Comparison of ENCODE assay signal across 8 cellular contexts in genomic region chr10:56622335-56622973, GRCh38.
DNase-seq lines count a peak whose midpoint lies in the region; ATAC-seq and TF ChIP-seq lines count a peak whose summit lies in the region.

No MANE protein-coding gene starts in this region.

- intact Hi-C loops in head of caudate nucleus (cut with DNase I), result no loop called here

- peaks cover 5 to 6% of the 10 kb centered on the region in 2 donors for H3K9me3 Mint-ChIP-seq in effector memory CD8-positive, alpha-beta T cell

- peak overlapping the region; percentile 6 to 56 for H3K4me3 Mint-ChIP-seq in effector memory CD8-positive, alpha-beta T cell

- no peaks in the 10 kb centered on the region for H3K27me3 Mint-ChIP-seq in effector memory CD8-positive, alpha-beta T cell

- DNase-seq in GM13976 (ENCODE audit: low spot score), result peak; percentile 18
- DNase-seq in effector memory CD8-positive, alpha-beta T cell, result no peak
- DNase-seq in amygdala (lab: John Stamatoyannopoulos, UW), result no peak
- DNase-seq in stimulated activated naive CD8-positive, alpha-beta T cell treated with anti-CD3 and anti-CD28 coated beads, Interleukin-15, Interleukin-2, amounts not matched to agents 100 U/mL and 50 U/mL, for 24 hours, result no peak
- no peak for DNase-seq in head of caudate nucleus
- DNase-seq in mucosa of gallbladder (ENCODE audit: low spot score), result no peak

- in situ Hi-C loops in GM13976 (cut with MboI; ENCODE audit: low sequenced_read_pairs, unreplicated experiment), result no loop called here

- no peaks in the 10 kb centered on the region for H3K36me3 Mint-ChIP-seq in effector memory CD8-positive, alpha-beta T cell (ENCODE audit: insufficient read depth)

- peak; percentile 75 for ATAC-seq in GM21423 (IDR thresholded peaks at IDR 0.05; ENCODE audit: unreplicated experiment)
- ATAC-seq in HG03575 (IDR thresholded peaks at IDR 0.05; ENCODE audit: extremely low read depth, insufficient number of reproducible peaks, low FRiP score, unreplicated experiment), result peak; percentile 88
- ATAC-seq in effector memory CD8-positive, alpha-beta T cell (replicated peaks), result no peak
- ATAC-seq in stimulated activated naive CD8-positive, alpha-beta T cell treated with anti-CD3 and anti-CD28 coated beads, Interleukin-15, Interleukin-2, amounts not matched to agents 100 U/mL and 50 U/mL, for 24 hours, result no peak

- TF ChIP-seq CTCF in GM13976 (IDR thresholded peaks at IDR 0.05; ENCODE audit: borderline replicate concordance, control extremely low read depth, extremely low read depth, insufficient read depth, missing control alignments), result no peak

- H3K27ac Mint-ChIP-seq in effector memory CD8-positive, alpha-beta T cell, result peak overlapping the region; percentile 16 to 62

- peaks cover 0 to 3% of the 10 kb centered on the region in 2 donors for H3K4me1 Mint-ChIP-seq in effector memory CD8-positive, alpha-beta T cell (ENCODE audit: low read depth in 2 of 2)

Comparison
In these comparisons a context has a peak if more than half of its experiments do, and no peak if none do; other contexts are left out.
1. ATAC-seq: peak in GM21423 (single experiment) and HG03575 (single experiment); none in effector memory CD8-positive, alpha-beta T cell (single experiment) and stimulated activated naive CD8-positive, alpha-beta T cell treated with anti-CD3 and anti-CD28 coated beads, Interleukin-15, Interleukin-2, amounts not matched to agents 100 U/mL and 50 U/mL, for 24 hours (single experiment).